31 cellular contexts compared by ENCODE assay signal in genomic region chr9:128728298-128728697, GRCh38.
"Had no signal": no experiment of that assay in that cellular context is flagged by ENCODE, and none has a peak within 500 bp of the region (broad histone marks: within the 10 kb centered on the region; RNA-seq: fewer than 3 reads in every experiment).

No MANE protein-coding gene starts in this region.

- H3K36me3 Mint-ChIP-seq: WTC11 had no signal

- FAIRE-seq: islet of Langerhans, pancreas had no signal

- ATAC-seq: activated T-cell treated with anti-CD3 and anti-CD28 coated beads, Interleukin-2, amount 50 U/mL, for 4 hours; esophagus mucosa; left cardiac atrium; pancreas; sciatic nerve; stimulated activated naive CD8-positive, alpha-beta T cell treated with anti-CD3 and anti-CD28 coated beads, Interleukin-15, amount 100 ng/mL, for 72 hours; upper lobe of right lung; WTC11 had no signal

- H3K9me3 ChIP-seq: adrenal gland, ascending aorta, neutrophil, pancreas, prostate gland, tibial artery, upper lobe of right lung had no signal

- H3K27me3 ChIP-seq: adrenal gland, ascending aorta, cardiac muscle cell, neutrophil, pancreas, tibial artery, upper lobe of right lung had no signal

- H3K9me3 Mint-ChIP-seq: activated CD4-positive, alpha-beta memory T cell treated with anti-CD3 and anti-CD28 coated beads, Interleukin-2, amount 10 ng/mL, durations not matched to agents 7 days and 5 days; activated CD4-positive, alpha-beta T cell treated with anti-CD3 and anti-CD28 coated beads, Interleukin-2, amount 10 ng/mL, durations not matched to agents 7 days and 5 days; activated naive CD8-positive, alpha-beta T cell treated with anti-CD3 and anti-CD28 coated beads for 36 hours; activated T-cell treated with anti-CD3 and anti-CD28 coated beads, Interleukin-2, amount 50 U/mL, for 4 hours; nephron; stimulated activated naive CD8-positive, alpha-beta T cell treated with anti-CD3 and anti-CD28 coated beads, Interleukin-15, amount 100 ng/mL, for 72 hours; WTC11 had no signal

- H3K27me3 Mint-ChIP-seq: activated CD4-positive, alpha-beta memory T cell treated with anti-CD3 and anti-CD28 coated beads, Interleukin-2, amount 10 ng/mL, durations not matched to agents 7 days and 5 days; activated CD4-positive, alpha-beta T cell treated with anti-CD3 and anti-CD28 coated beads, Interleukin-2, amount 10 ng/mL, durations not matched to agents 7 days and 5 days; activated naive CD8-positive, alpha-beta T cell treated with anti-CD3 and anti-CD28 coated beads for 36 hours; stimulated activated naive CD8-positive, alpha-beta T cell treated with anti-CD3 and anti-CD28 coated beads, Interleukin-15, amount 100 ng/mL, for 72 hours had no signal

- H3K36me3 ChIP-seq: cardiac muscle cell, pancreas, prostate gland had no signal

- DNase-seq: activated CD4-positive, alpha-beta memory T cell treated with anti-CD3 and anti-CD28 coated beads, Interleukin-2, amount 10 ng/mL, durations not matched to agents 7 days and 5 days; activated CD4-positive, alpha-beta T cell treated with anti-CD3 and anti-CD28 coated beads for 1 hour; activated CD4-positive, alpha-beta T cell treated with anti-CD3 and anti-CD28 coated beads, Interleukin-2, amount 10 ng/mL, durations not matched to agents 7 days and 5 days; activated CD8-positive, alpha-beta memory T cell treated with anti-CD3 and anti-CD28 coated beads, Interleukin-2, amount 50 U/mL, for 48 hours; activated naive CD4-positive, alpha-beta T cell; activated naive CD8-positive, alpha-beta T cell treated with anti-CD3 and anti-CD28 coated beads for 36 hours; activated T-cell treated with anti-CD3 and anti-CD28 coated beads, Interleukin-2, amount 50 U/mL, for 4 hours; adrenal gland; cortex of kidney; foreskin melanocyte; left cardiac atrium; mammary epithelial cell; pancreas; retina; stimulated activated CD4-positive, alpha-beta T cell treated with anti-CD3 and anti-CD28 coated beads, Interleukin-12 subunit alpha, Interleukin-12 subunit beta, amount 100 ng/mL, for 4 hours; stimulated activated CD4-positive, alpha-beta T cell treated with anti-CD3 and anti-CD28 coated beads, Interleukin-4, amount 100 ng/mL, for 1 hour; stimulated activated naive CD8-positive, alpha-beta T cell treated with anti-CD3 and anti-CD28 coated beads, Interleukin-15, amount 100 ng/mL, for 72 hours; T-helper 2 cell; tibial artery; upper lobe of right lung had no signal

- H3K27ac Mint-ChIP-seq: activated CD4-positive, alpha-beta memory T cell treated with anti-CD3 and anti-CD28 coated beads, Interleukin-2, amount 10 ng/mL, durations not matched to agents 7 days and 5 days; activated naive CD8-positive, alpha-beta T cell treated with anti-CD3 and anti-CD28 coated beads for 36 hours; nephron had no signal

- H3K4me1 ChIP-seq: ascending aorta, pancreas, prostate gland, upper lobe of right lung had no signal

- H3K4me3 Mint-ChIP-seq: activated CD4-positive, alpha-beta memory T cell treated with anti-CD3 and anti-CD28 coated beads, Interleukin-2, amount 10 ng/mL, durations not matched to agents 7 days and 5 days; activated CD4-positive, alpha-beta T cell treated with anti-CD3 and anti-CD28 coated beads, Interleukin-2, amount 10 ng/mL, durations not matched to agents 7 days and 5 days; activated naive CD8-positive, alpha-beta T cell treated with anti-CD3 and anti-CD28 coated beads for 36 hours; activated T-cell treated with anti-CD3 and anti-CD28 coated beads, Interleukin-2, amount 50 U/mL, for 4 hours; brain; nephron; stimulated activated naive CD8-positive, alpha-beta T cell treated with anti-CD3 and anti-CD28 coated beads, Interleukin-15, amount 100 ng/mL, for 72 hours; WTC11 had no signal

- H3K4me3 ChIP-seq: adrenal gland, ascending aorta, cardiac muscle cell, pancreas, prostate gland, skin epidermis, tibial artery, upper lobe of right lung had no signal

- H3K27ac ChIP-seq: adrenal gland, ascending aorta, cardiac muscle cell, neutrophil, pancreas, prostate gland, tibial artery, upper lobe of right lung had no signal
